18 cellular contexts compared by ENCODE assay signal in genomic region chr7:31957090-31957720, GRCh38.
A peak's percentile ranks its signal among the peaks of the same experiment; 100 is the strongest.
DNase-seq lines count a peak whose midpoint lies in the region; ATAC-seq and TF ChIP-seq lines count a peak whose summit lies in the region.
"Had no signal": no experiment of that assay in that cellular context is flagged by ENCODE, and none has a peak within 500 bp of the region (broad histone marks: within the 10 kb centered on the region; RNA-seq: fewer than 3 reads in every experiment).

No MANE protein-coding gene starts in this region.

- ATAC-seq in HG03108 (IDR thresholded peaks at IDR 0.05; ENCODE audit: unreplicated experiment), result no peak
- ATAC-seq in HG03520 (IDR thresholded peaks at IDR 0.05; ENCODE audit: unreplicated experiment), result no peak
- ATAC-seq: activated naive CD4-positive, alpha-beta T cell treated with anti-CD3 and anti-CD28 coated beads, Interleukin-2, amount 50 U/mL, for 72 hours; psoas muscle had no signal

- H3K27ac ChIP-seq in brain microvascular endothelial cell, result peak overlapping the region; percentile 32
- H3K27ac ChIP-seq: psoas muscle had no signal

- peak; percentile 68 for DNase-seq in DMS53 treated with DMSO at 0.1 percent for 48 hours (lab: John Stamatoyannopoulos, UW; ENCODE audit: unreplicated experiment)
- peak; percentile 3 for DNase-seq in LHCN-M2 (ENCODE audit: low read depth)
- DNase-seq in brain microvascular endothelial cell, result peak; percentile 49
- DNase-seq in medulla oblongata (ENCODE audit: extremely low spot score), result peak; percentile 18
- no peak for DNase-seq in activated gamma-delta T cell (lab: John Stamatoyannopoulos, UW)
- DNase-seq in activated naive CD4-positive, alpha-beta T cell (lab: John Stamatoyannopoulos, UW), result no peak
- DNase-seq: activated CD8-positive, alpha-beta memory T cell treated with anti-CD3 and anti-CD28 coated beads, Interleukin-2, amount 50 U/mL, for 48 hours; CD4-positive, alpha-beta T cell; central memory CD4-positive, alpha-beta T cell; GF-D8; left cardiac atrium; NCI-H1092 treated with DMSO at 0.1 percent for 48 hours; NCI-H345; psoas muscle; SW 1271 had no signal

- no peak overlapping the region for H3K4me3 ChIP-seq in brain microvascular endothelial cell (ENCODE audit: low read depth, low read length)
- H3K4me3 ChIP-seq: psoas muscle had no signal

- no peaks in the 10 kb centered on the region for H3K27me3 ChIP-seq in brain microvascular endothelial cell (replicated peaks)

- in situ Hi-C loops in brain microvascular endothelial cell (cut with HindIII; ENCODE audit: low pct_ligation_motif_present, low sequenced_read_pairs), result no loop called here

- TF ChIP-seq CTCF in brain microvascular endothelial cell (IDR thresholded peaks at IDR 0.05; ENCODE audit: low read depth, low read length, missing control alignments), result no peak

- no peaks in the 10 kb centered on the region for H3K36me3 ChIP-seq in brain microvascular endothelial cell (replicated peaks)

Comparison
In these comparisons a context has a peak if more than half of its experiments do, and no peak if none do; other contexts are left out.
1. DNase-seq: peak in DMS53 treated with DMSO at 0.1 percent for 48 hours (single experiment), LHCN-M2 (single experiment), brain microvascular endothelial cell (single experiment) and medulla oblongata (single experiment); none in activated gamma-delta T cell (single experiment) and activated naive CD4-positive, alpha-beta T cell (0 of 4).